In genomic region chr22:22697377-22698120, GRCh38 we compare ENCODE assay signal across 23 cellular contexts. TPM values are rescaled to one million over a fixed set of nuclear protein-coding genes. Genes with fewer than 3 reads are reported as not detected.
"Had no signal": no experiment of that assay in that cellular context is flagged by ENCODE, and none has a peak within 500 bp of the region (broad histone marks: within the 10 kb centered on the region; RNA-seq: fewer than 3 reads in every experiment).

No MANE protein-coding gene starts in this region.

- H3K27ac Mint-ChIP-seq: activated naive CD8-positive, alpha-beta T cell treated with anti-CD3 and anti-CD28 coated beads, Interleukin-2, amount 50 U/mL, for 24 hours; activated T-cell treated with anti-CD3 and anti-CD28 coated beads, Interleukin-2, amount 50 U/mL, for 72 hours; effector memory CD8-positive, alpha-beta T cell; neural progenitor cell; T-helper 17 cell had no signal

- H3K27ac ChIP-seq: ascending aorta, epithelial cell of prostate, neural progenitor cell, ovary, spleen, stomach, WERI-Rb-1 had no signal

- H3K9me3 Mint-ChIP-seq: activated naive CD8-positive, alpha-beta T cell treated with anti-CD3 and anti-CD28 coated beads, Interleukin-2, amount 50 U/mL, for 24 hours; activated T-cell treated with anti-CD3 and anti-CD28 coated beads, Interleukin-2, amount 50 U/mL, for 72 hours; effector memory CD8-positive, alpha-beta T cell; neural progenitor cell had no signal

- H3K4me3 ChIP-seq: ascending aorta, lung, neural progenitor cell, ovary, spleen, stomach had no signal

- H3K27me3 ChIP-seq: ascending aorta, ovary had no signal

- DNase-seq: activated CD4-positive, alpha-beta T cell treated with anti-CD3 and anti-CD28 coated beads for 4 hours; activated CD8-positive, alpha-beta memory T cell treated with anti-CD3 and anti-CD28 coated beads, Interleukin-2, amount 50 U/mL, for 48 hours; activated naive CD4-positive, alpha-beta T cell; activated naive CD8-positive, alpha-beta T cell treated with anti-CD3 and anti-CD28 coated beads, Interleukin-2, amount 50 U/mL, for 24 hours; activated T-cell treated with anti-CD3 and anti-CD28 coated beads, Interleukin-2, amount 50 U/mL, for 72 hours; dermis blood vessel endothelial cell; effector memory CD8-positive, alpha-beta T cell; foreskin melanocyte; left colon; ovary; spleen; stomach; T-helper 17 cell; WERI-Rb-1 had no signal

- H3K27me3 Mint-ChIP-seq: activated naive CD8-positive, alpha-beta T cell treated with anti-CD3 and anti-CD28 coated beads, Interleukin-2, amount 50 U/mL, for 24 hours had no signal

- ATAC-seq: activated naive CD8-positive, alpha-beta T cell treated with anti-CD3 and anti-CD28 coated beads, Interleukin-2, amount 50 U/mL, for 24 hours; activated T-cell treated with anti-CD3 and anti-CD28 coated beads, Interleukin-2, amount 50 U/mL, for 72 hours; effector memory CD8-positive, alpha-beta T cell; left colon; sciatic nerve; T-helper 17 cell had no signal

- H3K4me2 ChIP-seq: neural progenitor cell had no signal

- H3K36me3 ChIP-seq: ascending aorta, neural progenitor cell, ovary, spleen, stomach, WERI-Rb-1 had no signal

- H3K4me1 Mint-ChIP-seq: neural progenitor cell had no signal

- H3K4me3 Mint-ChIP-seq: activated naive CD8-positive, alpha-beta T cell treated with anti-CD3 and anti-CD28 coated beads, Interleukin-2, amount 50 U/mL, for 24 hours; activated T-cell treated with anti-CD3 and anti-CD28 coated beads, Interleukin-2, amount 50 U/mL, for 72 hours; effector memory CD8-positive, alpha-beta T cell; neural progenitor cell; T-helper 17 cell had no signal

- FAIRE-seq: bronchial epithelial cell had no signal

- H3K36me3 Mint-ChIP-seq: neural progenitor cell had no signal

- H3K9ac ChIP-seq: neural progenitor cell had no signal

- H3K9me3 ChIP-seq: ascending aorta, ovary, spleen, stomach had no signal

- H2AFZ ChIP-seq: neural progenitor cell had no signal

- H3K4me1 ChIP-seq: ascending aorta, neural progenitor cell had no signal

RNA-seq across cellular contexts. Expression of gene GGTLC2, which starts 53.1 kb away (rescaled TPM):
- total RNA-seq: activated T-cell treated with anti-CD3 and anti-CD28 coated beads, Interleukin-2, amount 50 U/mL, for 72 hours; ascending aorta; bronchial epithelial cell; dermis blood vessel endothelial cell; fibroblast of lung; ovary; pulmonary artery endothelial cell; sciatic nerve; spleen; stomach; T-helper 17 cell; urinary bladder had no signal
- polyA plus RNA-seq: fibroblast of lung, ovary, spleen, stomach, urinary bladder had no signal
